24 cellular contexts compared by ENCODE assay signal in genomic region chr16:18948372-18949020, GRCh38. TPM values are rescaled to one million over a fixed set of nuclear protein-coding genes. Genes with fewer than 3 reads are reported as not detected.
A peak's percentile ranks its signal among the peaks of the same experiment; 100 is the strongest.
DNase-seq lines count a peak whose midpoint lies in the region; ATAC-seq, FAIRE-seq and TF ChIP-seq lines count a peak whose summit lies in the region.
"Had no signal": no experiment of that assay in that cellular context is flagged by ENCODE, and none has a peak within 500 bp of the region (broad histone marks: within the 10 kb centered on the region; RNA-seq: fewer than 3 reads in every experiment).

No MANE protein-coding gene starts in this region.

- 60% methylated on average over 9 of the region's 9 CpGs for WGBS in HepG2 (ENCODE audit: low lambda C conversion rate)
- WGBS in right lobe of liver (ENCODE audit: insufficient coverage, low coverage, low lambda C conversion rate, missing lambda C conversion rate): 100% methylated on average over 4 of the region's 9 CpGs

- H2AFZ ChIP-seq in HepG2 (ENCODE audit: low read length): no peak overlapping the region
- H2AFZ ChIP-seq in keratinocyte (ENCODE audit: control insufficient read depth, low read length): peak overlapping the region; percentile 33

- TF ChIP-seq POLR2A in HepG2 (IDR thresholded peaks at IDR 0.05; ENCODE audit: insufficient read depth in 1 of 2, low read depth in 2 of 2, low read length in 2 of 2) (no peak), right lobe of liver (IDR thresholded peaks at IDR 0.05) (no peak), Peyer's patch (IDR thresholded peaks at IDR 0.05) (no peak)

- H3K9me3 ChIP-seq in HepG2 (ENCODE audit: low read length): no peaks in the 10 kb centered on the region
- H3K9me3 ChIP-seq in right lobe of liver: no peaks in the 10 kb centered on the region
- no peaks in the 10 kb centered on the region for H3K9me3 ChIP-seq in keratinocyte (ENCODE audit: control insufficient read depth, low read depth, low read length)
- no peaks in the 10 kb centered on the region for H3K9me3 ChIP-seq in Peyer's patch
- H3K9me3 ChIP-seq: BE2C had no signal

- no peak overlapping the region for H3K9ac ChIP-seq in HepG2 (ENCODE audit: insufficient read depth, low read depth, low read length)
- H3K9ac ChIP-seq in keratinocyte (ENCODE audit: control insufficient read depth, extremely low read depth, insufficient read depth, low read length): no peak overlapping the region

- H3K36me3 ChIP-seq in HepG2 (replicated peaks in 1 of 2; ENCODE audit: control insufficient read depth in 1 of 2, insufficient read depth in 2 of 2, low read length in 2 of 2) (no peaks in the 10 kb centered on the region), right lobe of liver (no peaks in the 10 kb centered on the region), keratinocyte (ENCODE audit: control insufficient read depth in 2 of 2, extremely low read depth in 1 of 2, insufficient read depth in 2 of 2, low read length in 2 of 2) (no peaks in the 10 kb centered on the region), Peyer's patch (no peaks in the 10 kb centered on the region)
- H3K36me3 ChIP-seq: BE2C had no signal

- TF ChIP-seq CTCF in HepG2 (CRISPR knock-in tag; IDR thresholded peaks at IDR 0.05) (no peak), right lobe of liver (IDR thresholded peaks at IDR 0.05) (no peak), keratinocyte (optimal IDR thresholded peaks at IDR 0.05 in 1 of 3, IDR thresholded peaks at IDR 0.05 in 1 of 3, conservative IDR thresholded peaks at IDR 0.05 in 1 of 3; ENCODE audit: extremely low read depth in 1 of 3, insufficient read depth in 2 of 3, low read length in 3 of 3) (no peak), Peyer's patch (IDR thresholded peaks at IDR 0.05) (no peak)

- TF ChIP-seq EP300 in HepG2 (IDR thresholded peaks at IDR 0.05; ENCODE audit: low read depth in 2 of 2, low read length in 2 of 2) (no peak), HepG2 (CRISPR knock-in tag; IDR thresholded peaks at IDR 0.05; ENCODE audit: borderline replicate concordance) (no peak)

- FAIRE-seq in HepG2 (lab: Jason Lieb, UNC): no peak
- no peak for FAIRE-seq in keratinocyte (lab: Jason Lieb, UNC)
- FAIRE-seq: A204.1, G401.6, GM12891 had no signal

- CTCF ChIA-PET in HepG2 (lab: Yijun Ruan, JAX; ENCODE audit: low intra/inter-chr PET ratio, low total read pairs): no interaction called here

- H3K4me3 ChIP-seq in HepG2 (replicated peaks in 1 of 3; ENCODE audit: insufficient read depth in 1 of 3, low read depth in 2 of 3, low read length in 3 of 3): no peak overlapping the region
- H3K4me3 ChIP-seq in right lobe of liver: no peak overlapping the region
- no peak overlapping the region for H3K4me3 ChIP-seq in keratinocyte (ENCODE audit: control insufficient read depth in 2 of 3, extremely low read depth in 1 of 3, insufficient read depth in 2 of 3, low read depth in 1 of 3, low read length in 3 of 3)
- H3K4me3 ChIP-seq in Peyer's patch: no peak overlapping the region

- POLR2A ChIA-PET in HepG2 (lab: Yijun Ruan, JAX): interaction anchor here (0.9 kb wide), 1 partner anchor 10 kb away, joined by 3 read pairs; no protein-coding TSS in a partner anchor

- H4K20me1 ChIP-seq in HepG2 (ENCODE audit: insufficient read depth, low read length) (no peaks in the 10 kb centered on the region), keratinocyte (ENCODE audit: control insufficient read depth, extremely low read depth, insufficient read depth, low read length) (no peaks in the 10 kb centered on the region)

- H3K27me3 ChIP-seq in HepG2 (ENCODE audit: control insufficient read depth in 1 of 2, insufficient read depth in 2 of 2, low read length in 2 of 2): no peaks in the 10 kb centered on the region; a peak in 3 of 5 replicates
- H3K27me3 ChIP-seq in right lobe of liver: no peaks in the 10 kb centered on the region
- H3K27me3 ChIP-seq in keratinocyte (ENCODE audit: control insufficient read depth, extremely low read depth, insufficient read depth, low read length): no peaks in the 10 kb centered on the region
- no peaks in the 10 kb centered on the region for H3K27me3 ChIP-seq in Peyer's patch
- H3K27me3 ChIP-seq: BE2C had no signal

- in situ Hi-C loops in HepG2 (cut with HindIII; ENCODE audit: extremely low pct_ligation_motif_present, low pct_unique_long_range_greater_than_20kb): no loop called here

- H3K4me1 ChIP-seq in HepG2 (ENCODE audit: insufficient read depth, low read length) (peaks cover 22% of the 10 kb centered on the region), right lobe of liver (peaks cover 0 to 4% (median 2%) of the 10 kb centered on the region in 4 donors), keratinocyte (ENCODE audit: control insufficient read depth, extremely low read depth, insufficient read depth, low read length) (peaks cover 2% of the 10 kb centered on the region), Peyer's patch (peaks cover 0 to 3% (median 0%) of the 10 kb centered on the region in 4 donors)
- H3K4me1 ChIP-seq: BE2C had no signal

- H3K79me2 ChIP-seq in HepG2 (ENCODE audit: insufficient read depth, low read length) (no peaks in the 10 kb centered on the region), keratinocyte (ENCODE audit: control insufficient read depth, insufficient read depth, low read length) (no peaks in the 10 kb centered on the region)

- ATAC-seq in HepG2 (no peak), right lobe of liver (no peak), GM18868 (IDR thresholded peaks at IDR 0.05; ENCODE audit: unreplicated experiment) (no peak)
- ATAC-seq: HCT116 had no signal

- BruUV-seq in HepG2 (replicated peaks; lab: Mats Ljungman, UMichigan): no TSS peak

- no peaks in the 10 kb centered on the region for H3K9me1 ChIP-seq in keratinocyte (ENCODE audit: control insufficient read depth, extremely low read depth, insufficient read depth, low read length)

- dilution Hi-C loops in keratinocyte (cut with MboI; ENCODE audit: extremely low pct_ligation_motif_present, low sequenced_read_pairs): no loop called here

- intact Hi-C loops in HepG2 (cut with micrococcal nuclease; ENCODE audit: unreplicated experiment) (no loop called here), right lobe of liver (cut with DNase I) (no loop called here)

- H3K4me2 ChIP-seq in HepG2 (ENCODE audit: low read depth, low read length) (no peak overlapping the region), keratinocyte (ENCODE audit: control insufficient read depth, extremely low read depth, insufficient read depth, low read depth, low read length) (no peak overlapping the region)

- TF ChIP-seq RAD21 in HepG2 (CRISPR knock-in tag; IDR thresholded peaks at IDR 0.05): no peak

- DNase-seq in HepG2 (ENCODE audit: low spot score) (no peak), right lobe of liver (no peak), NCI-H446 treated with DMSO at 0.1 percent for 48 hours (lab: John Stamatoyannopoulos, UW) (peak; percentile 17), keratinocyte (ENCODE audit: low read depth, low spot score) (no peak), Peyer's patch (no peak)
- DNase-seq: ACHN; BE2C; CD4-positive, CD25-positive, alpha-beta regulatory T cell; CD8-positive, alpha-beta memory T cell; COR-L47; DMS 273 treated with DMSO at 0.1 percent for 48 hours; DMS53; DND-41; EL; GOT3; H7; HFFc6; IMR-90 had no signal

- H3K27ac ChIP-seq in HepG2 (ENCODE audit: extremely low read length, insufficient read depth, low read length) (no peak overlapping the region), right lobe of liver (no peak overlapping the region), keratinocyte (ENCODE audit: control insufficient read depth, insufficient read depth, low read length) (no peak overlapping the region), Peyer's patch (no peak overlapping the region)
- H3K27ac ChIP-seq: HL-60 had no signal

RNA-seq across cellular contexts. Expression of gene SMG1, which starts 22.3 kb away (rescaled TPM):
- total RNA-seq in HepG2 (2016; rRNA removed; fragmentation: Illumina TruSeq; extraction: Trizol): 53.7 and 72.7 TPM in 2 replicates
- 52.2 and 56.7 TPM in 2 replicates for total RNA-seq in HepG2 (2016; cell fraction: cytosol; rRNA removed; fragmentation: Illumina TruSeq; extraction: Trizol; ENCODE audit: low read depth)
- 50.1 and 65.9 TPM in 2 replicates for total RNA-seq in HepG2 (2016; cell fraction: insoluble cytoplasmic fraction; rRNA removed; fragmentation: Illumina TruSeq; extraction: Trizol)
- 45.7 and 53.5 TPM in 2 replicates for total RNA-seq in HepG2 (2016; cell fraction: membrane; rRNA removed; fragmentation: Illumina TruSeq; extraction: Trizol)
- total RNA-seq in HepG2 (2016; cell fraction: nucleus; rRNA removed; fragmentation: Illumina TruSeq; extraction: Trizol): 131 and 149 TPM in 2 replicates
- 39.1 and 48.7 TPM in 2 replicates for polyA plus RNA-seq in HepG2 (2011; rRNA removed)
- 16.8 and 24.6 TPM in 2 replicates for polyA plus RNA-seq in HepG2 (2011; cell fraction: cytosol; rRNA removed)
- 87.4 and 101 TPM in 2 replicates for polyA plus RNA-seq in HepG2 (2011; cell fraction: nucleus; rRNA removed)
- polyA plus RNA-seq in HepG2 (2012): 39.6 and 43.6 TPM in 2 replicates
- polyA plus RNA-seq in HepG2 (2016; cell fraction: cytosol; fragmentation: Illumina TruSeq; extraction: Trizol; ENCODE audit: low read depth): 2.1 and 2.8 TPM in 2 replicates
- polyA plus RNA-seq in HepG2 (2016; cell fraction: insoluble cytoplasmic fraction; fragmentation: Illumina TruSeq; extraction: Trizol; ENCODE audit: low read depth): 29.8 and 31.4 TPM in 2 replicates
- polyA plus RNA-seq in HepG2 (2016; cell fraction: membrane; fragmentation: Illumina TruSeq; extraction: Trizol; ENCODE audit: low read depth): 4.7 and 5.7 TPM in 2 replicates
- 100 and 114 TPM in 2 replicates for polyA plus RNA-seq in HepG2 (2016; cell fraction: nucleus; fragmentation: Illumina TruSeq; extraction: Trizol; ENCODE audit: insufficient read depth, low read depth)
- polyA minus RNA-seq in HepG2 (2011; rRNA and poly(A)+ RNA removed; ENCODE audit: low replicate concordance): 109 and 150 TPM in 2 replicates
- polyA minus RNA-seq in HepG2 (2011; cell fraction: cytosol; rRNA and poly(A)+ RNA removed): 67.3 and 79.2 TPM in 2 replicates
- 508 and 586 TPM in 2 replicates for polyA minus RNA-seq in HepG2 (2011; cell fraction: nucleus; rRNA and poly(A)+ RNA removed)
- 10 to 100 TPM; 29.6 to 45.9 (median 33.8) TPM for total RNA-seq in right lobe of liver
- 26.6 to 34.2 TPM (median 27.6 TPM) in 3 replicates for polyA plus RNA-seq in keratinocyte
- polyA plus RNA-seq in keratinocyte (2011; ENCODE audit: low read depth): 21.6 TPM
- polyA plus RNA-seq in keratinocyte (2011; cell fraction: cytosol; rRNA removed): 10.2 and 19.2 TPM in 2 replicates
- 64.7 and 80.2 TPM in 2 replicates for polyA plus RNA-seq in keratinocyte (2011; cell fraction: nucleus; rRNA removed)
- polyA plus RNA-seq in keratinocyte (2012; ENCODE audit: low replicate concordance): 17.2 and 17.5 TPM in 2 replicates
- 77.6 to 221 TPM (median 119 TPM) in 3 replicates for polyA minus RNA-seq in keratinocyte
- 28.2 TPM for polyA minus RNA-seq in keratinocyte (2011; cell fraction: cytosol; rRNA and poly(A)+ RNA removed)
- polyA minus RNA-seq in keratinocyte (2011; cell fraction: nucleus; rRNA and poly(A)+ RNA removed): 171 and 294 TPM in 2 replicates
- total RNA-seq in Peyer's patch: 100 to 1,000 TPM; 129 to 157 (median 137) TPM

RNA-seq across cellular contexts. Expression of gene TMC7, which starts 35.2 kb away (rescaled TPM):
- 1.2 TPM in 2 replicates for total RNA-seq in HepG2 (2016; rRNA removed; fragmentation: Illumina TruSeq; extraction: Trizol)
- total RNA-seq in HepG2 (2016; cell fraction: cytosol; rRNA removed; fragmentation: Illumina TruSeq; extraction: Trizol; ENCODE audit: low read depth): 0.20 and 0.62 TPM in 2 replicates
- 0.77 and 1.2 TPM in 2 replicates for total RNA-seq in HepG2 (2016; cell fraction: insoluble cytoplasmic fraction; rRNA removed; fragmentation: Illumina TruSeq; extraction: Trizol)
- total RNA-seq in HepG2 (2016; cell fraction: membrane; rRNA removed; fragmentation: Illumina TruSeq; extraction: Trizol): 0.62 and 0.74 TPM in 2 replicates
- total RNA-seq in HepG2 (2016; cell fraction: nucleus; rRNA removed; fragmentation: Illumina TruSeq; extraction: Trizol): 1.6 and 2.1 TPM in 2 replicates
- 5.1 and 5.4 TPM in 2 replicates for polyA plus RNA-seq in HepG2 (2011; rRNA removed)
- polyA plus RNA-seq in HepG2 (2011; cell fraction: cytosol; rRNA removed): 3.4 and 5.0 TPM in 2 replicates
- polyA plus RNA-seq in HepG2 (2011; cell fraction: nucleus; rRNA removed): 4.3 and 4.5 TPM in 2 replicates
- 2.8 and 4.5 TPM in 2 replicates for polyA plus RNA-seq in HepG2 (2012)
- polyA plus RNA-seq in HepG2 (2016; cell fraction: cytosol; fragmentation: Illumina TruSeq; extraction: Trizol; ENCODE audit: low read depth): 0.16 and 0.23 TPM in 2 replicates
- polyA plus RNA-seq in HepG2 (2016; cell fraction: insoluble cytoplasmic fraction; fragmentation: Illumina TruSeq; extraction: Trizol; ENCODE audit: low read depth): 1.0 and 1.1 TPM in 2 replicates
- polyA plus RNA-seq in HepG2 (2016; cell fraction: membrane; fragmentation: Illumina TruSeq; extraction: Trizol; ENCODE audit: low read depth): 0.37 and 0.55 TPM in 2 replicates
- 3.2 TPM in 2 replicates for polyA plus RNA-seq in HepG2 (2016; cell fraction: nucleus; fragmentation: Illumina TruSeq; extraction: Trizol; ENCODE audit: insufficient read depth, low read depth)
- 4.8 and 9.6 TPM in 2 replicates for polyA minus RNA-seq in HepG2 (2011; rRNA and poly(A)+ RNA removed; ENCODE audit: low replicate concordance)
- polyA minus RNA-seq in HepG2 (2011; cell fraction: cytosol; rRNA and poly(A)+ RNA removed): 6.1 and 6.4 TPM in 2 replicates
- 7.6 and 10.7 TPM in 2 replicates for polyA minus RNA-seq in HepG2 (2011; cell fraction: nucleus; rRNA and poly(A)+ RNA removed)
- total RNA-seq in right lobe of liver: under 1 TPM; 0.16 to 0.37 (median 0.27) TPM
- polyA plus RNA-seq in keratinocyte: 6.4 to 8.5 TPM (median 6.4 TPM) in 3 replicates
- polyA plus RNA-seq in keratinocyte (2011; ENCODE audit: low read depth): 4.9 TPM
- 2.9 and 5.0 TPM in 2 replicates for polyA plus RNA-seq in keratinocyte (2011; cell fraction: cytosol; rRNA removed)
- polyA plus RNA-seq in keratinocyte (2011; cell fraction: nucleus; rRNA removed): 11.3 and 11.9 TPM in 2 replicates
- polyA plus RNA-seq in keratinocyte (2012; ENCODE audit: low replicate concordance): 2.8 and 5.1 TPM in 2 replicates
- polyA minus RNA-seq in keratinocyte: 7.1 to 11.0 TPM (median 9.1 TPM) in 3 replicates
- 5.9 TPM for polyA minus RNA-seq in keratinocyte (2011; cell fraction: cytosol; rRNA and poly(A)+ RNA removed)
- polyA minus RNA-seq in keratinocyte (2011; cell fraction: nucleus; rRNA and poly(A)+ RNA removed): 7.4 and 13.6 TPM in 2 replicates
- total RNA-seq in Peyer's patch: 1 to 10 TPM; 2.5 to 7.0 (median 5.6) TPM
- total RNA-seq: CD4-positive, CD25-positive, alpha-beta regulatory T cell; CD8-positive, alpha-beta memory T cell had no signal
- polyA plus RNA-seq: CD8-positive, alpha-beta memory T cell had no signal
